ENCODE assay signal across 30 cellular contexts in the genomic region with DNA sequence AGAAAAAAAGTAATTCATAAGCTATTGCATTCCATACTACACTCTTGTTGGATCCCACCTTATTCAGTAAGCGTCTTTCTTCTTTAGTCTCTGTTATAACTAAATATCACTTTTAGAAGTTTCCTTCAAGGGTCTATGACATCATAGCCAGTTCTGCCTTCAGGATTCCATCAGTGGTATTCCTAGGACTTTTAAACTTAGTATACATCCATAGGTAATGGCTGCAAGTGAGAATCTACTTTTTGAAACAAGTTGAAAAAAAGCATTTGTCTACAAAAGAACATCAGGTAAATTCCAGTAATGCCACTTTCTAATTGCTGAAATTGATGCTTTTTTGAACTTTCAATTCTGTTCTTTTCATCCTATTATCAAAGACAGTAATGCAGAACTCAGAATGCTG. TPM values are rescaled to one million over a fixed set of nuclear protein-coding genes. Genes with fewer than 3 reads are reported as not detected.
"Had no signal": no experiment of that assay in that cellular context is flagged by ENCODE, and none has a peak within 500 bp of the region (broad histone marks: within the 10 kb centered on the region; RNA-seq: fewer than 3 reads in every experiment).

TSS of gene FSCB (minus strand) at position 101 of the 400 bp plus-strand sequence. CDS start 296 bp downstream, outside the sequence.

- H3K27me3 ChIP-seq: stomach, suprapubic skin, thyroid gland, tibial artery, tibial nerve, transverse colon, upper lobe of left lung, upper lobe of right lung, uterus, vagina had no signal

- H3K27ac ChIP-seq: stomach, suprapubic skin, thoracic aorta, thyroid gland, tibial artery, tibial nerve, transverse colon, upper lobe of left lung, upper lobe of right lung, uterus, vagina had no signal

- H3K4me3 ChIP-seq: stomach, suprapubic skin, thoracic aorta, thyroid gland, tibial artery, tibial nerve, transverse colon, upper lobe of left lung, upper lobe of right lung, uterus, vagina had no signal

- ATAC-seq: stimulated activated effector memory CD8-positive, alpha-beta T cell treated with anti-CD3 and anti-CD28 coated beads, Interleukin-12 subunit alpha, Interleukin-12 subunit beta, amount 100 ng/mL, for 72 hours; stimulated activated memory B cell treated with anti-CD40 and anti-IgM and Interleukin-4, amounts not matched to agents 10 μg/mL and 1 μg/mL and 100 μg/mL, for 72 hours; stimulated activated naive B cell treated with anti-CD40 and anti-IgM and Interleukin-4, amounts not matched to agents 10 μg/mL and 1 μg/mL and 100 μg/mL, for 72 hours; stimulated activated naive CD8-positive, alpha-beta T cell treated with anti-CD3 and anti-CD28 coated beads, Interleukin-15, amount 100 ng/mL, for 72 hours; stimulated activated naive CD8-positive, alpha-beta T cell treated with anti-CD3 and anti-CD28 coated beads, Interleukin-15, Interleukin-2, amounts not matched to agents 100 U/mL and 50 U/mL, for 24 hours; upper lobe of right lung had no signal

- H3K4me1 ChIP-seq: stomach, suprapubic skin, thyroid gland, tibial artery, tibial nerve, transverse colon, upper lobe of left lung, upper lobe of right lung, uterus, vagina had no signal

- H3K9me3 ChIP-seq: suprapubic skin, thoracic aorta, thyroid gland, tibial artery, transverse colon, upper lobe of left lung, uterus, vagina had no signal

- FAIRE-seq: urothelium cell line had no signal

- DNase-seq: stimulated activated CD4-positive, alpha-beta T cell treated with anti-CD3 and anti-CD28 coated beads, Interleukin-2, amount 100 ng/mL, for 48 hours; stimulated activated CD4-positive, alpha-beta T cell treated with anti-CD3 and anti-CD28 coated beads, Interleukin-4, amount 100 ng/mL, for 1 hour; stimulated activated CD4-positive, alpha-beta T cell treated with anti-CD3 and anti-CD28 coated beads, Interleukin-4, amount 100 ng/mL, for 24 hours; stimulated activated CD4-positive, alpha-beta T cell treated with anti-CD3 and anti-CD28 coated beads, Interleukin-4, amount 100 ng/mL, for 4 hours; stimulated activated CD8-positive, alpha-beta memory T cell treated with anti-CD3 and anti-CD28 coated beads, Interleukin-4, amount 100 ng/mL, for 48 hours; stimulated activated naive B cell treated with anti-CD40 and anti-IgM and Interleukin-4, amounts not matched to agents 10 μg/mL and 1 μg/mL and 100 μg/mL, for 72 hours; stimulated activated naive CD4-positive, alpha-beta T cell; stimulated activated naive CD4-positive, alpha-beta T cell treated with Interleukin-2 at 50 U/mL for 16 hours; stimulated activated naive CD8-positive, alpha-beta T cell treated with anti-CD3 and anti-CD28 coated beads, Interleukin-15, amount 100 ng/mL, for 72 hours; stimulated activated naive CD8-positive, alpha-beta T cell treated with anti-CD3 and anti-CD28 coated beads, Interleukin-15, Interleukin-2, amounts not matched to agents 100 U/mL and 50 U/mL, for 24 hours; stomach; substantia nigra; thyroid gland; tibial artery; transverse colon; trophoblast cell; upper lobe of left lung; upper lobe of right lung; uterus had no signal

- H3K36me3 ChIP-seq: stomach, suprapubic skin, thoracic aorta, thyroid gland, tibial artery, tibial nerve, transverse colon, upper lobe of left lung, upper lobe of right lung, uterus, vagina had no signal

RNA-seq across cellular contexts. Expression of gene FSCB, which starts in this region (rescaled TPM):
- total RNA-seq: subcutaneous adipose tissue, suprapubic skin, temporal lobe, transverse colon, upper lobe of right lung, vagina had no signal
- polyA plus RNA-seq: stomach, thymus, urinary bladder had no signal
